Comparison of ENCODE assay signal across 11 cellular contexts in genomic region chr13:113835461-113836274, GRCh38. TPM values are rescaled to one million over a fixed set of nuclear protein-coding genes. Genes with fewer than 3 reads are reported as not detected.
DNase-seq lines count a peak whose midpoint lies in the region; ATAC-seq lines count a peak whose summit lies in the region.
"Had no signal": no experiment of that assay in that cellular context is flagged by ENCODE, and none has a peak within 500 bp of the region (broad histone marks: within the 10 kb centered on the region; RNA-seq: fewer than 3 reads in every experiment).

No MANE protein-coding gene starts in this region.

- peaks cover 3% of the 10 kb centered on the region for H3K4me1 ChIP-seq in mesendoderm (ENCODE audit: control insufficient read depth, low read depth, low read length)

- H3K56ac ChIP-seq in mesendoderm (ENCODE audit: low read length): no peak overlapping the region

- no peaks in the 10 kb centered on the region for H3K27me3 Mint-ChIP-seq in activated T-helper 2 cell treated with anti-CD3 and anti-CD28 coated beads, Interferon-gamma antibody, Interleukin-2, Interleukin-4, amounts not matched to agents 10 μg/mL and 5 μg/mL and 100 μg/mL, durations not matched to agents 14 hours and 24 hours and 36 hours (ENCODE audit: low read depth)
- H3K27me3 Mint-ChIP-seq in T-helper 2 cell treated with Interferon-gamma antibody and Interleukin-4, amounts not matched to agents 5 μg/mL and 100 μg/mL, for 36 hours (ENCODE audit: low read depth): no peaks in the 10 kb centered on the region
- H3K27me3 Mint-ChIP-seq: central memory CD8-positive, alpha-beta T cell had no signal

- peaks cover 4% of the 10 kb centered on the region for H3K4me1 Mint-ChIP-seq in activated T-helper 2 cell treated with anti-CD3 and anti-CD28 coated beads, Interferon-gamma antibody, Interleukin-2, Interleukin-4, amounts not matched to agents 10 μg/mL and 5 μg/mL and 100 μg/mL, durations not matched to agents 14 hours and 24 hours and 36 hours (ENCODE audit: low read depth)
- H3K4me1 Mint-ChIP-seq in T-helper 2 cell treated with Interferon-gamma antibody and Interleukin-4, amounts not matched to agents 5 μg/mL and 100 μg/mL, for 36 hours (ENCODE audit: low read depth): peaks cover 10% of the 10 kb centered on the region

- no peaks in the 10 kb centered on the region for H3K36me3 ChIP-seq in mesendoderm (ENCODE audit: control insufficient read depth, insufficient read depth, low read length)

- no peak overlapping the region for H2BK15ac ChIP-seq in mesendoderm (replicated peaks; ENCODE audit: low read depth)

- H2BK120ac ChIP-seq in mesendoderm (ENCODE audit: low read depth, low read length): no peak overlapping the region

- H2BK5ac ChIP-seq in mesendoderm (ENCODE audit: low read length): no peak overlapping the region

- H3K4ac ChIP-seq in mesendoderm (ENCODE audit: low read depth, low read length): no peak overlapping the region

- H3K18ac ChIP-seq in mesendoderm (ENCODE audit: low read length): no peak overlapping the region

- no peaks in the 10 kb centered on the region for H3K27me3 ChIP-seq in mesendoderm (ENCODE audit: insufficient read depth, low read length, poor library complexity)

- no peak overlapping the region for H3K4me2 ChIP-seq in mesendoderm (ENCODE audit: low read length)

- ATAC-seq in esophagus mucosa (no peak), HG02852 (IDR thresholded peaks at IDR 0.05; ENCODE audit: unreplicated experiment) (no peak), GM21619 (IDR thresholded peaks at IDR 0.05; ENCODE audit: unreplicated experiment) (no peak)
- ATAC-seq: sciatic nerve had no signal

- no peak overlapping the region for H3K4me3 ChIP-seq in mesendoderm (ENCODE audit: low read length)

- intact Hi-C loops in activated T-helper 2 cell treated with anti-CD3 and anti-CD28 coated beads, Interferon-gamma antibody, Interleukin-2, Interleukin-4, amounts not matched to agents 10 μg/mL and 5 μg/mL and 100 μg/mL, durations not matched to agents 14 hours and 24 hours and 36 hours (cut with micrococcal nuclease): no loop called here

- H3K27ac ChIP-seq in mesendoderm (ENCODE audit: low read depth, low read length): no peak overlapping the region

- H3K23ac ChIP-seq in mesendoderm (ENCODE audit: low read length): no peak overlapping the region

- H3K4me3 Mint-ChIP-seq in activated T-helper 2 cell treated with anti-CD3 and anti-CD28 coated beads, Interferon-gamma antibody, Interleukin-2, Interleukin-4, amounts not matched to agents 10 μg/mL and 5 μg/mL and 100 μg/mL, durations not matched to agents 14 hours and 24 hours and 36 hours (ENCODE audit: low read depth): no peak overlapping the region
- H3K4me3 Mint-ChIP-seq in T-helper 2 cell treated with Interferon-gamma antibody and Interleukin-4, amounts not matched to agents 5 μg/mL and 100 μg/mL, for 36 hours: no peak overlapping the region
- H3K4me3 Mint-ChIP-seq: central memory CD8-positive, alpha-beta T cell had no signal

- DNase-seq in EH (ENCODE audit: low read depth) (peak; percentile 93), NCI-H128 (lab: John Stamatoyannopoulos, UW; ENCODE audit: unreplicated experiment) (peak; percentile 26), mesendoderm (peak; percentile 30)
- no peak for DNase-seq in activated T-helper 2 cell treated with anti-CD3 and anti-CD28 coated beads, Interferon-gamma antibody, Interleukin-2, Interleukin-4, amounts not matched to agents 10 μg/mL and 5 μg/mL and 100 μg/mL, durations not matched to agents 14 hours and 24 hours and 36 hours (ENCODE audit: low spot score)
- DNase-seq in T-helper 2 cell treated with Interferon-gamma antibody and Interleukin-4, amounts not matched to agents 5 μg/mL and 100 μg/mL, for 36 hours (ENCODE audit: low spot score): no peak
- DNase-seq: MM.1S had no signal

- H2AK5ac ChIP-seq in mesendoderm (ENCODE audit: low read length): no peak overlapping the region

- no peaks in the 10 kb centered on the region for H3K79me2 ChIP-seq in mesendoderm (ENCODE audit: control insufficient read depth, insufficient read depth, low read length)

- H3K79me1 ChIP-seq in mesendoderm (ENCODE audit: low read length): no peaks in the 10 kb centered on the region

- peaks cover 3% of the 10 kb centered on the region for H3K36me3 Mint-ChIP-seq in activated T-helper 2 cell treated with anti-CD3 and anti-CD28 coated beads, Interferon-gamma antibody, Interleukin-2, Interleukin-4, amounts not matched to agents 10 μg/mL and 5 μg/mL and 100 μg/mL, durations not matched to agents 14 hours and 24 hours and 36 hours (ENCODE audit: low read depth)
- no peaks in the 10 kb centered on the region for H3K36me3 Mint-ChIP-seq in T-helper 2 cell treated with Interferon-gamma antibody and Interleukin-4, amounts not matched to agents 5 μg/mL and 100 μg/mL, for 36 hours (ENCODE audit: low read depth)

- H3K27ac Mint-ChIP-seq in activated T-helper 2 cell treated with anti-CD3 and anti-CD28 coated beads, Interferon-gamma antibody, Interleukin-2, Interleukin-4, amounts not matched to agents 10 μg/mL and 5 μg/mL and 100 μg/mL, durations not matched to agents 14 hours and 24 hours and 36 hours: peak overlapping the region; percentile 28
- no peak overlapping the region for H3K27ac Mint-ChIP-seq in T-helper 2 cell treated with Interferon-gamma antibody and Interleukin-4, amounts not matched to agents 5 μg/mL and 100 μg/mL, for 36 hours

- H3K9ac ChIP-seq in mesendoderm (ENCODE audit: low read length): no peak overlapping the region

- H3K9me3 Mint-ChIP-seq in activated T-helper 2 cell treated with anti-CD3 and anti-CD28 coated beads, Interferon-gamma antibody, Interleukin-2, Interleukin-4, amounts not matched to agents 10 μg/mL and 5 μg/mL and 100 μg/mL, durations not matched to agents 14 hours and 24 hours and 36 hours: no peaks in the 10 kb centered on the region
- no peaks in the 10 kb centered on the region for H3K9me3 Mint-ChIP-seq in T-helper 2 cell treated with Interferon-gamma antibody and Interleukin-4, amounts not matched to agents 5 μg/mL and 100 μg/mL, for 36 hours
- H3K9me3 Mint-ChIP-seq: central memory CD8-positive, alpha-beta T cell had no signal

- H4K5ac ChIP-seq in mesendoderm (ENCODE audit: low read length): no peak overlapping the region

- H4K8ac ChIP-seq in mesendoderm (ENCODE audit: low read depth, low read length): no peak overlapping the region

- no CpG with 5 or more reads among the region's 37 CpGs for WGBS in mesendoderm (ENCODE audit: extremely low coverage, insufficient coverage, low lambda C conversion rate)

RNA-seq across cellular contexts. Expression of gene GAS6, which starts 28.2 kb away (rescaled TPM):
- 0.14 and 0.32 TPM in 2 replicates for total RNA-seq in activated T-helper 2 cell treated with anti-CD3 and anti-CD28 coated beads, Interferon-gamma antibody, Interleukin-2, Interleukin-4, amounts not matched to agents 10 μg/mL and 5 μg/mL and 100 μg/mL, durations not matched to agents 14 hours and 24 hours and 36 hours
- polyA plus RNA-seq in mesendoderm (2013, experiment 1 of 2): 3.6 TPM
- 3.8 TPM for polyA plus RNA-seq in mesendoderm (2013, experiment 2 of 2)
- 34.8 TPM for total RNA-seq in esophagus mucosa

Comparison
In these comparisons a context has a peak if more than half of its experiments do, and no peak if none do; other contexts are left out.
1. DNase-seq: peak in EH (single experiment), NCI-H128 (single experiment) and mesendoderm (single experiment); none in activated T-helper 2 cell treated with anti-CD3 and anti-CD28 coated beads, Interferon-gamma antibody, Interleukin-2, Interleukin-4, amounts not matched to agents 10 μg/mL and 5 μg/mL and 100 μg/mL, durations not matched to agents 14 hours and 24 hours and 36 hours (single experiment) and T-helper 2 cell treated with Interferon-gamma antibody and Interleukin-4, amounts not matched to agents 5 μg/mL and 100 μg/mL, for 36 hours (single experiment).
2. RNA of gene GAS6, which starts 28.2 kb away (total RNA-seq): 34.8 TPM in esophagus mucosa (single experiment); 0.14 to 0.32 TPM in activated T-helper 2 cell treated with anti-CD3 and anti-CD28 coated beads, Interferon-gamma antibody, Interleukin-2, Interleukin-4, amounts not matched to agents 10 μg/mL and 5 μg/mL and 100 μg/mL, durations not matched to agents 14 hours and 24 hours and 36 hours; every median in the first group is over 10 times any median in the second.